ENCODE assay signal across 19 cellular contexts in the genomic region with DNA sequence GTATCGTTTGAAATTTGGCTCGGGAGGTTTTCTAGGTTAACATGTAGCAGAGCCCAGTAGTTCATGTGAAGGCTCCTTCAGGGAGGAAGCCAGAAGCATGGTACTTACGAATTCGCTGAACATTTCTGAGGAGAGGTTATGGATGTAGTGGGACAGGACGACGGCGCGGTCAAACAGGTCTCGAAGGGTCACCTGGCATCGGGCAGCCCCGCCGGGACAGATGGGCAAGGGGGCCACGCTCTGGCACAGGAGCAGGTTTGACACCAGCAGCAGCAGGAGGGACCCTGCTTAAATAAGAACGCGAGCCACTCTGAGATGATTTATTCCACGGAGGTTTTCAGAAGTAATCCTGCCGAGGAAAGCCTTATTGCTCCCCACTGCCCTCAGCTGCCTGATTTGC. TPM values are rescaled to one million over a fixed set of nuclear protein-coding genes. Genes with fewer than 3 reads are reported as not detected.
A peak's percentile ranks its signal among the peaks of the same experiment; 100 is the strongest.
DNase-seq lines count a peak whose midpoint lies in the region; ATAC-seq and TF ChIP-seq lines count a peak whose summit lies in the region.
"Had no signal": no experiment of that assay in that cellular context is flagged by ENCODE, and none has a peak within 500 bp of the region (broad histone marks: within the 10 kb centered on the region; RNA-seq: fewer than 3 reads in every experiment).

No MANE protein-coding gene starts in this region.

- H3K4me3 Mint-ChIP-seq in activated T-helper 1 cell treated with anti-CD3 and anti-CD28 coated beads, Interleukin-12 subunit alpha, Interleukin-12 subunit beta, Interleukin-2, Interleukin-4 antibody, amounts not matched to agents 30 ng/mL and 10 ng/mL and 1 ng/mL, durations not matched to agents 14 hours and 24 hours and 36 hours, result no peak overlapping the region

- intact Hi-C loops in sigmoid colon (cut with DNase I), result no loop called here
- intact Hi-C loops in gastrocnemius medialis (cut with DNase I; ENCODE audit: low total_unique reads), result no loop called here
- intact Hi-C loops in activated T-helper 1 cell treated with anti-CD3 and anti-CD28 coated beads, Interleukin-12 subunit alpha, Interleukin-12 subunit beta, Interleukin-2, Interleukin-4 antibody, amounts not matched to agents 30 ng/mL and 10 ng/mL and 1 ng/mL, durations not matched to agents 14 hours and 24 hours and 36 hours (cut with micrococcal nuclease), result no loop called here

- peak overlapping the region in 3 of 4 donors; percentile 8 to 32 (median 28) for H3K4me3 ChIP-seq in sigmoid colon
- no peak overlapping the region for H3K4me3 ChIP-seq in gastrocnemius medialis

- H3K9me3 Mint-ChIP-seq in activated T-helper 1 cell treated with anti-CD3 and anti-CD28 coated beads, Interleukin-12 subunit alpha, Interleukin-12 subunit beta, Interleukin-2, Interleukin-4 antibody, amounts not matched to agents 30 ng/mL and 10 ng/mL and 1 ng/mL, durations not matched to agents 14 hours and 24 hours and 36 hours, result no peaks in the 10 kb centered on the region

- WGBS in sigmoid colon, 2 donors, result 85 to 86% methylated on average over 17 of the region's 17 CpGs

- no peaks in the 10 kb centered on the region for H3K9me3 ChIP-seq in sigmoid colon
- no peaks in the 10 kb centered on the region for H3K9me3 ChIP-seq in gastrocnemius medialis

- in situ Hi-C loops in gastrocnemius medialis (cut with MboI; ENCODE audit: low sequenced_read_pairs in 4 of 4), result no loop called here

- H3K27ac Mint-ChIP-seq in activated T-helper 1 cell treated with anti-CD3 and anti-CD28 coated beads, Interleukin-12 subunit alpha, Interleukin-12 subunit beta, Interleukin-2, Interleukin-4 antibody, amounts not matched to agents 30 ng/mL and 10 ng/mL and 1 ng/mL, durations not matched to agents 14 hours and 24 hours and 36 hours, result no peak overlapping the region

- no peaks in the 10 kb centered on the region for H3K4me1 Mint-ChIP-seq in activated T-helper 1 cell treated with anti-CD3 and anti-CD28 coated beads, Interleukin-12 subunit alpha, Interleukin-12 subunit beta, Interleukin-2, Interleukin-4 antibody, amounts not matched to agents 30 ng/mL and 10 ng/mL and 1 ng/mL, durations not matched to agents 14 hours and 24 hours and 36 hours (ENCODE audit: low read depth)

- TF ChIP-seq POLR2A in sigmoid colon (IDR thresholded peaks at IDR 0.05), result no peak
- no peak for TF ChIP-seq POLR2A in gastrocnemius medialis (IDR thresholded peaks at IDR 0.05)

- TF ChIP-seq CTCF in sigmoid colon (IDR thresholded peaks at IDR 0.05) (no peak), gastrocnemius medialis (IDR thresholded peaks at IDR 0.05 in 4 of 5, conservative IDR thresholded peaks at IDR 0.05 in 1 of 5) (no peak)

- no peak for ATAC-seq in gastrocnemius medialis
- ATAC-seq: HepG2 had no signal

- TF ChIP-seq EP300 in sigmoid colon (IDR thresholded peaks at IDR 0.05), result no peak

- H3K36me3 Mint-ChIP-seq in activated T-helper 1 cell treated with anti-CD3 and anti-CD28 coated beads, Interleukin-12 subunit alpha, Interleukin-12 subunit beta, Interleukin-2, Interleukin-4 antibody, amounts not matched to agents 30 ng/mL and 10 ng/mL and 1 ng/mL, durations not matched to agents 14 hours and 24 hours and 36 hours (ENCODE audit: low read depth), result no peaks in the 10 kb centered on the region

- H3K36me3 ChIP-seq in sigmoid colon, result no peaks in the 10 kb centered on the region
- H3K36me3 ChIP-seq in gastrocnemius medialis, result no peaks in the 10 kb centered on the region

- H3K27me3 Mint-ChIP-seq in activated T-helper 1 cell treated with anti-CD3 and anti-CD28 coated beads, Interleukin-12 subunit alpha, Interleukin-12 subunit beta, Interleukin-2, Interleukin-4 antibody, amounts not matched to agents 30 ng/mL and 10 ng/mL and 1 ng/mL, durations not matched to agents 14 hours and 24 hours and 36 hours (ENCODE audit: insufficient read depth), result no peaks in the 10 kb centered on the region

- H3K27ac ChIP-seq in sigmoid colon (no peak overlapping the region), gastrocnemius medialis (no peak overlapping the region)
- H3K27ac ChIP-seq: KMS-11, RWPE1 had no signal

- DNase-seq in NCI-H748 (lab: John Stamatoyannopoulos, UW; ENCODE audit: unreplicated experiment) (peak; percentile 81), NCI-H748 treated with DMSO at 0.1 percent for 48 hours (lab: John Stamatoyannopoulos, UW) (no peak), NCI-H82 treated with DMSO at 0.1 percent for 48 hours (lab: John Stamatoyannopoulos, UW; ENCODE audit: unreplicated experiment) (peak; percentile 7), left kidney (ENCODE audit: low read depth, low spot score) (peak; percentile 12), sigmoid colon (no peak), gastrocnemius medialis (no peak), hepatic stellate cell (ENCODE audit: low spot score) (no peak)
- no peak for DNase-seq in activated T-helper 1 cell treated with anti-CD3 and anti-CD28 coated beads, Interleukin-12 subunit alpha, Interleukin-12 subunit beta, Interleukin-2, Interleukin-4 antibody, amounts not matched to agents 30 ng/mL and 10 ng/mL and 1 ng/mL, durations not matched to agents 14 hours and 24 hours and 36 hours (ENCODE audit: low spot score)
- DNase-seq: C1 segment of cervical spinal cord, DMS153, EL, H7, NCI-H187, NCI-H510A had no signal

- H3K4me1 ChIP-seq in sigmoid colon, result peaks cover 0 to 14% (median 8%) of the 10 kb centered on the region in 4 donors
- no peaks in the 10 kb centered on the region for H3K4me1 ChIP-seq in gastrocnemius medialis

- H3K27me3 ChIP-seq in sigmoid colon (no peaks in the 10 kb centered on the region), gastrocnemius medialis (no peaks in the 10 kb centered on the region)

RNA-seq across cellular contexts. Expression of gene PRL, which starts 2.5 kb away (rescaled TPM):
- total RNA-seq in sigmoid colon (not detected), gastrocnemius medialis (not detected)
- under 1 TPM in 1 of 3 donors, not detected in 2; 0.04 TPM for polyA plus RNA-seq in sigmoid colon
- not detected in 2 replicates for total RNA-seq in activated T-helper 1 cell treated with anti-CD3 and anti-CD28 coated beads, Interleukin-12 subunit alpha, Interleukin-12 subunit beta, Interleukin-2, Interleukin-4 antibody, amounts not matched to agents 30 ng/mL and 10 ng/mL and 1 ng/mL, durations not matched to agents 14 hours and 24 hours and 36 hours
- total RNA-seq: A673, H7, HepG2, M059J had no signal
- polyA plus RNA-seq: HepG2 had no signal

Comparison
In these comparisons a context has a peak if more than half of its experiments do, and no peak if none do; other contexts are left out.
1. DNase-seq: peak in NCI-H748 (single experiment), NCI-H82 treated with DMSO at 0.1 percent for 48 hours (single experiment) and left kidney (single experiment); none in NCI-H748 treated with DMSO at 0.1 percent for 48 hours (single experiment), sigmoid colon (single experiment), gastrocnemius medialis (0 of 2), activated T-helper 1 cell treated with anti-CD3 and anti-CD28 coated beads, Interleukin-12 subunit alpha, Interleukin-12 subunit beta, Interleukin-2, Interleukin-4 antibody, amounts not matched to agents 30 ng/mL and 10 ng/mL and 1 ng/mL, durations not matched to agents 14 hours and 24 hours and 36 hours (single experiment) and hepatic stellate cell (single experiment).
2. H3K4me3 ChIP-seq: peak in sigmoid colon (3 of 4); none in gastrocnemius medialis (0 of 4).